ENCODE assay signal across 13 cellular contexts in the genomic region with DNA sequence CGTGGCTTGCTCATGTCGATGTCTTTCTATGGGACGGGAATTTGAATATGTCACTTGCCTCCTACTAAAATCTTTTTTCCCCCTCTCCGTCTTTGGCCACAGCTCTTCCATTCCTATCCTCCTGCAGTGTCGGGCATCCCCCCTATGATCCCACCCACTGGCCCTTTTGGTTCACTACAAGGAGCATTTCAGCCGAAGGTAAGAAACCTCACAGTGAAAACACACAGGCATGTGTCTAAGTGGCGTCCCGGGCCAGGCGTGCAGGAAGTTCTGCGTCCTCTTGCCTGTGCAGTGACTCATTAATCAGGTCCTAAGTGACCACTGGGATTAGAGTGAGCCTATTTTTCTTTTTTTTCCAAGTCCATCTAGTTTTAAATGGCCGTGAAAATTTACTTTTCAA.
DNase-seq lines count a peak whose midpoint lies in the region; ATAC-seq and TF ChIP-seq lines count a peak whose summit lies in the region.
"Had no signal": no experiment of that assay in that cellular context is flagged by ENCODE, and none has a peak within 500 bp of the region (broad histone marks: within the 10 kb centered on the region; RNA-seq: fewer than 3 reads in every experiment).

No MANE protein-coding gene starts in this region.

- TF ChIP-seq POLR2A in gastrocnemius medialis (IDR thresholded peaks at IDR 0.05) (no peak), esophagus squamous epithelium (IDR thresholded peaks at IDR 0.05) (no peak)

- H3K9me3 Mint-ChIP-seq in endodermal cell (no peaks in the 10 kb centered on the region), nephron progenitor cell (no peaks in the 10 kb centered on the region)
- H3K9me3 Mint-ChIP-seq: CD14-positive monocyte; CD8-positive, alpha-beta T cell had no signal

- no peak overlapping the region for H3K4me3 Mint-ChIP-seq in endodermal cell
- H3K4me3 Mint-ChIP-seq in nephron progenitor cell: no peak overlapping the region
- H3K4me3 Mint-ChIP-seq: CD14-positive monocyte; CD8-positive, alpha-beta T cell had no signal

- H3K27ac Mint-ChIP-seq in endodermal cell: no peak overlapping the region
- peak overlapping the region; percentile 26 for H3K27ac Mint-ChIP-seq in nephron progenitor cell
- H3K27ac Mint-ChIP-seq: CD8-positive, alpha-beta T cell had no signal

- H3K36me3 ChIP-seq in endodermal cell (ENCODE audit: control insufficient read depth, insufficient read depth, low read length) (peaks cover 97% of the 10 kb centered on the region), gastrocnemius medialis (peaks cover 0 to 34% of the 10 kb centered on the region in 2 donors), esophagus squamous epithelium (peaks cover 0 to 99% (median 10%) of the 10 kb centered on the region in 3 donors)

- H3K4me1 ChIP-seq in endodermal cell (ENCODE audit: control insufficient read depth, insufficient read depth, low read length) (peaks cover 2% of the 10 kb centered on the region), gastrocnemius medialis (no peaks in the 10 kb centered on the region), esophagus squamous epithelium (no peaks in the 10 kb centered on the region)

- TF ChIP-seq CTCF in endodermal cell (conservative IDR thresholded peaks at IDR 0.05): peak; percentile 39
- no peak for TF ChIP-seq CTCF in nephron progenitor cell (IDR thresholded peaks at IDR 0.05)
- TF ChIP-seq CTCF in gastrocnemius medialis (IDR thresholded peaks at IDR 0.05 in 4 of 5, conservative IDR thresholded peaks at IDR 0.05 in 1 of 5): no peak
- no peak for TF ChIP-seq CTCF in esophagus squamous epithelium (IDR thresholded peaks at IDR 0.05)

- H3K27me3 ChIP-seq in endodermal cell (ENCODE audit: control insufficient read depth, insufficient read depth, low read length, poor library complexity, severe bottlenecking) (no peaks in the 10 kb centered on the region), gastrocnemius medialis (no peaks in the 10 kb centered on the region), esophagus squamous epithelium (no peaks in the 10 kb centered on the region)

- ATAC-seq in gastrocnemius medialis: no peak
- ATAC-seq: CD8-positive, alpha-beta T cell had no signal

- H3K4me3 ChIP-seq in endodermal cell (ENCODE audit: low read length): no peak overlapping the region
- no peak overlapping the region for H3K4me3 ChIP-seq in gastrocnemius medialis
- H3K4me3 ChIP-seq in esophagus squamous epithelium: no peak overlapping the region

- peaks cover 21% of the 10 kb centered on the region for H3K4me1 Mint-ChIP-seq in endodermal cell
- H3K4me1 Mint-ChIP-seq in nephron progenitor cell: peaks cover 31% of the 10 kb centered on the region

- H3K27me3 Mint-ChIP-seq in endodermal cell (ENCODE audit: insufficient read depth): no peaks in the 10 kb centered on the region
- peaks cover 3% of the 10 kb centered on the region for H3K27me3 Mint-ChIP-seq in nephron progenitor cell (ENCODE audit: low read depth, poor library complexity)

- H3K9ac ChIP-seq in endodermal cell (ENCODE audit: extremely low read depth, low read length, poor library complexity, severe bottlenecking): no peak overlapping the region

- no peaks in the 10 kb centered on the region for H3K9me3 ChIP-seq in endodermal cell (ENCODE audit: control insufficient read depth, low read length)
- H3K9me3 ChIP-seq in gastrocnemius medialis: no peaks in the 10 kb centered on the region
- no peaks in the 10 kb centered on the region for H3K9me3 ChIP-seq in esophagus squamous epithelium

- H3K36me3 Mint-ChIP-seq in endodermal cell (ENCODE audit: low read depth) (peaks cover 65% of the 10 kb centered on the region), nephron progenitor cell (ENCODE audit: low read depth) (peaks cover 88% of the 10 kb centered on the region)
- H3K36me3 Mint-ChIP-seq: CD14-positive monocyte had no signal

- in situ Hi-C loops in gastrocnemius medialis (cut with MboI; ENCODE audit: low sequenced_read_pairs in 4 of 4): no loop called here

- H3K27ac ChIP-seq in endodermal cell (ENCODE audit: low read depth, low read length) (no peak overlapping the region), gastrocnemius medialis (no peak overlapping the region), esophagus squamous epithelium (no peak overlapping the region)
- H3K27ac ChIP-seq: 22Rv1 had no signal

- 93 to 97% methylated on average over 9 to 11 of the region's 11 CpGs for WGBS in endodermal cell (ENCODE audit: insufficient coverage in 1 of 2, insufficient read length in 1 of 2), 2 experiments
- 82 to 90% methylated on average over 10 to 11 of the region's 11 CpGs for WGBS in esophagus squamous epithelium, 2 donors

- intact Hi-C loops in gastrocnemius medialis (cut with DNase I; ENCODE audit: low total_unique reads): no loop called here
- intact Hi-C loops in esophagus squamous epithelium (cut with DNase I): no loop called here

- peak; percentile 24 for DNase-seq in activated effector memory CD4-positive, alpha-beta T cell treated with anti-CD3 and anti-CD28 coated beads, Interleukin-2, amount 50 U/mL, for 16 hours
- DNase-seq in activated effector memory CD4-positive, alpha-beta T cell treated with Interleukin-2 at 50 U/mL for 16 hours: no peak
- DNase-seq in endodermal cell (no peak), nephron progenitor cell (no peak), UCSD-AML1 (lab: John Stamatoyannopoulos, UW; ENCODE audit: unreplicated experiment) (no peak), gastrocnemius medialis (no peak), esophagus squamous epithelium (lab: John Stamatoyannopoulos, UW) (no peak)
- DNase-seq: CD8-positive, alpha-beta T cell; COR-L47; DND-41; GDM1 had no signal
